27 cellular contexts compared by ENCODE assay signal in the genomic region with DNA sequence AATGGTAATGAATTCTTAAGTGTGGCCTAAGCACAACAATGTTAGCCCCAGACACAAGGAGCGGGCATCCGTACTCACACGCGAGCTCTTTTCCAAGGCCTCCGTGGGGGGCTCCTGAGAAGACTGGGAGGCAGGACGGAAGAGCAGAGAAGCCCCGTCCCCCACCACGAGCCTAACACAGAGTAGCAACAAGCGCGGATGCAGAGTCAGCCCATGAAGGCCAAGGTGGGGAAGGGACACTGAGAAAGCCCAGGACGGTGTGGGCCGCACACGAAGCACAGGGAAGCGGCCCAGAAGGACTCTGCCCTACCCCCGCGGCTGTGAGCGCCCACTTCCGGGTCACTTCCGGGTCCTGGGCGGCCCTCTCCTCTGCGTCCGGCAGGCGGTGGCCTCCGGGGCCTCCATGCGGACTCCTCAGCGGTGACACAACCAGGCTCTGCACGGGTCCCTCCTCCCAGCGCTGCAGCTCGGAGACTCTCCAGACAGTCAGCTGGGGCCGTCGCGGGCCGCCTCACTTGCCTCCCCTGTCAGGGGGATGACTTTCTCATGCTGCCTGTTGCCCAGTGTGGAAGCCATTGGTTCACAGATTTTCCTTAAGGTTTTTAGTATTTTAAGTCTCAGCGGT.
"Had no signal": no experiment of that assay in that cellular context is flagged by ENCODE, and none has a peak within 500 bp of the region (broad histone marks: within the 10 kb centered on the region; RNA-seq: fewer than 3 reads in every experiment).

No MANE protein-coding gene starts in this region.

- ATAC-seq: activated CD8-positive, alpha-beta T cell treated with anti-CD3 and anti-CD28 coated beads for 36 hours; activated T-cell treated with anti-CD3 and anti-CD28 coated beads, Interleukin-2, amount 50 U/mL, for 4 hours; activated T-helper 17 cell treated with anti-CD3 and anti-CD28 coated beads, Interleukin-2, amount 50 U/mL, for 72 hours; esophagus mucosa; psoas muscle; stimulated activated effector memory CD8-positive, alpha-beta T cell treated with anti-CD3 and anti-CD28 coated beads, Interleukin-12 subunit alpha, Interleukin-12 subunit beta, amount 100 ng/mL, for 72 hours had no signal

- H3K4me3 ChIP-seq: coronary artery, dorsolateral prefrontal cortex, heart left ventricle, left ventricle myocardium inferior, lung, psoas muscle, sigmoid colon, upper lobe of left lung had no signal

- FAIRE-seq: astrocyte, small intestine had no signal

- H3K27me3 ChIP-seq: brain microvascular endothelial cell, dorsolateral prefrontal cortex, sigmoid colon, upper lobe of left lung had no signal

- H3K9me3 ChIP-seq: heart left ventricle, left ventricle myocardium inferior, psoas muscle, sigmoid colon, upper lobe of left lung had no signal

- H3K27ac ChIP-seq: brain microvascular endothelial cell, coronary artery, dorsolateral prefrontal cortex, heart left ventricle, left ventricle myocardium inferior, parathyroid adenoma, psoas muscle, sigmoid colon, upper lobe of left lung had no signal

- H3K79me2 ChIP-seq: parathyroid adenoma had no signal

- H3K36me3 ChIP-seq: brain microvascular endothelial cell, heart left ventricle, left ventricle myocardium inferior, sigmoid colon, upper lobe of left lung had no signal

- H2AFZ ChIP-seq: parathyroid adenoma had no signal

- H3K9ac ChIP-seq: parathyroid adenoma had no signal

- DNase-seq: activated CD4-positive, alpha-beta T cell treated with anti-CD3 and anti-CD28 coated beads for 1 hour; activated CD4-positive, alpha-beta T cell treated with anti-CD3 and anti-CD28 coated beads, Interleukin-2, amount 50 U/mL, for 1 hour; activated CD8-positive, alpha-beta T cell treated with anti-CD3 and anti-CD28 coated beads for 36 hours; activated gamma-delta T cell treated with Interleukin-2 at 50 U/mL for 16 hours; activated naive CD4-positive, alpha-beta T cell treated with anti-CD3 and anti-CD28 coated beads, Interleukin-2, amount 50 U/mL, for 16 hours; activated T-cell treated with anti-CD3 and anti-CD28 coated beads, Interleukin-2, amount 50 U/mL, for 4 hours; amniotic stem cell; brain microvascular endothelial cell; dorsolateral prefrontal cortex; foreskin fibroblast; heart left ventricle; hypothalamus; left ventricle myocardium inferior; nucleus accumbens; psoas muscle; sigmoid colon; small intestine; stimulated activated CD4-positive, alpha-beta T cell treated with anti-CD3 and anti-CD28 coated beads, Interleukin-4, amount 100 ng/mL, for 24 hours; T-helper 2 cell had no signal

- H3K4me1 ChIP-seq: heart left ventricle, left ventricle myocardium inferior, parathyroid adenoma, psoas muscle, upper lobe of left lung had no signal
